Comparison of ENCODE assay signal across 22 cellular contexts in genomic region chrX:108307408-108308085, GRCh38.
DNase-seq lines count a peak whose midpoint lies in the region; ATAC-seq and TF ChIP-seq lines count a peak whose summit lies in the region.
"Had no signal": no experiment of that assay in that cellular context is flagged by ENCODE, and none has a peak within 500 bp of the region (broad histone marks: within the 10 kb centered on the region; RNA-seq: fewer than 3 reads in every experiment).

No MANE protein-coding gene starts in this region.

- H3K4me1 ChIP-seq in heart left ventricle (peaks cover 0 to 8% (median 0%) of the 10 kb centered on the region in 12 donors), mesodermal cell (ENCODE audit: control insufficient read depth, insufficient read depth, low read length, poor library complexity, severe bottlenecking) (peaks cover 35% of the 10 kb centered on the region), upper lobe of right lung (no peaks in the 10 kb centered on the region), GM23338 (ENCODE audit: insufficient read depth) (no peaks in the 10 kb centered on the region)

- intact Hi-C loops in Right ventricle myocardium superior (cut with DNase I), result no loop called here
- intact Hi-C loops in cardiac septum (cut with DNase I), result loop anchor here (10.0 kb wide), 1 partner anchor 127 kb away; the partner anchor contains the start of genes COL4A5 and COL4A6
- intact Hi-C loops in heart left ventricle (cut with DNase I), result loop anchor here in 5 of 10 donors (5.0 to 10.0 kb wide), 4 partner anchors 75 to 227 kb away; no protein-coding TSS in a partner anchor
- intact Hi-C loops in upper lobe of right lung (cut with DNase I), result no loop called here

- no peak overlapping the region for H3K27ac Mint-ChIP-seq in activated T-cell treated with anti-CD3 and anti-CD28 coated beads, Interleukin-2, amount 50 U/mL, for 24 hours
- no peak overlapping the region for H3K27ac Mint-ChIP-seq in GM23338
- H3K27ac Mint-ChIP-seq: immature natural killer cell; natural killer cell treated with Interleukin-12 subunit alpha and Interleukin-12 subunit beta and Interleukin-15 and Interleukin-18, amount 100 ng/mL, for 72 hours had no signal

- TF ChIP-seq POLR2A in heart left ventricle (IDR thresholded peaks at IDR 0.05), result no peak

- TF ChIP-seq CTCF in heart left ventricle (IDR thresholded peaks at IDR 0.05) (peak in 3 of 12 donors; percentile 10 to 24 (median 12)), upper lobe of right lung (IDR thresholded peaks at IDR 0.05) (no peak), GM23338 (conservative IDR thresholded peaks at IDR 0.05; ENCODE audit: low read depth in 2 of 2) (peak in 1 of 2 experiments; percentile 15; a peak in 1 of 4 replicates)

- no peak overlapping the region for H3K4me3 ChIP-seq in heart left ventricle
- H3K4me3 ChIP-seq in mesodermal cell (ENCODE audit: extremely low read depth, insufficient read depth, low read length, poor library complexity, severe bottlenecking), result no peak overlapping the region
- H3K4me3 ChIP-seq in upper lobe of right lung, result no peak overlapping the region
- H3K4me3 ChIP-seq in GM23338, result no peak overlapping the region
- H3K4me3 ChIP-seq: esophagus squamous epithelium had no signal

- H3K36me3 ChIP-seq in heart left ventricle (no peaks in the 10 kb centered on the region), mesodermal cell (ENCODE audit: control insufficient read depth, insufficient read depth, low read length) (no peaks in the 10 kb centered on the region), upper lobe of right lung (no peaks in the 10 kb centered on the region), GM23338 (ENCODE audit: insufficient read depth) (no peaks in the 10 kb centered on the region)
- H3K36me3 ChIP-seq: esophagus squamous epithelium had no signal

- no peaks in the 10 kb centered on the region for H3K9me2 ChIP-seq in GM23338 (ENCODE audit: insufficient read depth)

- no peak overlapping the region for H3K4me2 ChIP-seq in GM23338

- H4K20me1 ChIP-seq in GM23338 (replicated peaks; ENCODE audit: insufficient read depth), result no peaks in the 10 kb centered on the region

- H3K27me3 ChIP-seq in heart left ventricle, result peaks cover 0 to 15% (median 0%) of the 10 kb centered on the region in 9 donors
- H3K27me3 ChIP-seq in upper lobe of right lung, result no peaks in the 10 kb centered on the region
- H3K27me3 ChIP-seq in GM23338 (ENCODE audit: insufficient read depth), result no peaks in the 10 kb centered on the region
- H3K27me3 ChIP-seq: esophagus squamous epithelium had no signal

- peaks cover 38% of the 10 kb centered on the region for H3K27me3 Mint-ChIP-seq in activated T-cell treated with anti-CD3 and anti-CD28 coated beads, Interleukin-2, amount 50 U/mL, for 24 hours
- no peaks in the 10 kb centered on the region for H3K27me3 Mint-ChIP-seq in GM23338 (ENCODE audit: insufficient read depth, low read depth, poor library complexity)

- H3K36me3 Mint-ChIP-seq in activated T-cell treated with anti-CD3 and anti-CD28 coated beads, Interleukin-2, amount 50 U/mL, for 24 hours (ENCODE audit: low read depth), result no peaks in the 10 kb centered on the region
- no peaks in the 10 kb centered on the region for H3K36me3 Mint-ChIP-seq in GM23338 (ENCODE audit: low read depth)
- H3K36me3 Mint-ChIP-seq: immature natural killer cell; natural killer cell treated with Interleukin-12 subunit alpha and Interleukin-12 subunit beta and Interleukin-15 and Interleukin-18, amount 100 ng/mL, for 72 hours had no signal

- H3F3A ChIP-seq in GM23338 (replicated peaks; ENCODE audit: low read depth), result no peaks in the 10 kb centered on the region

- H3K4me1 Mint-ChIP-seq in activated T-cell treated with anti-CD3 and anti-CD28 coated beads, Interleukin-2, amount 50 U/mL, for 24 hours (ENCODE audit: low read depth), result no peaks in the 10 kb centered on the region
- no peaks in the 10 kb centered on the region; the same call in 2 of the 3 replicates for H3K4me1 Mint-ChIP-seq in GM23338
- H3K4me1 Mint-ChIP-seq: immature natural killer cell had no signal

- ATAC-seq in Right ventricle myocardium superior (ENCODE audit: poor library complexity) (peak; percentile 93), heart left ventricle (peak; percentile 85 to 97 (median 93)), upper lobe of right lung (peak; percentile 98), GM23338 (no peak)
- ATAC-seq: natural killer cell treated with Interleukin-12 subunit alpha and Interleukin-12 subunit beta and Interleukin-15 and Interleukin-18, amount 100 ng/mL, for 72 hours had no signal

- no peak overlapping the region for H3K4me3 Mint-ChIP-seq in activated T-cell treated with anti-CD3 and anti-CD28 coated beads, Interleukin-2, amount 50 U/mL, for 24 hours
- H3K4me3 Mint-ChIP-seq in GM23338, result no peak overlapping the region
- H3K4me3 Mint-ChIP-seq: immature natural killer cell; natural killer cell treated with Interleukin-12 subunit alpha and Interleukin-12 subunit beta and Interleukin-15 and Interleukin-18, amount 100 ng/mL, for 72 hours had no signal

- H3K27ac ChIP-seq in heart left ventricle, result peak overlapping the region in 5 of 12 donors; percentile 30 to 58 (median 43)
- peak overlapping the region; percentile 96 for H3K27ac ChIP-seq in mesodermal cell (ENCODE audit: low read depth, low read length, severe bottlenecking)
- H3K27ac ChIP-seq in upper lobe of right lung, result no peak overlapping the region
- H3K27ac ChIP-seq in GM23338 (ENCODE audit: low read depth), result no peak overlapping the region
- H3K27ac ChIP-seq: HL-60 had no signal

- no peak overlapping the region for H2AFZ ChIP-seq in GM23338

- no peaks in the 10 kb centered on the region for H3K9me3 Mint-ChIP-seq in activated T-cell treated with anti-CD3 and anti-CD28 coated beads, Interleukin-2, amount 50 U/mL, for 24 hours
- H3K9me3 Mint-ChIP-seq in GM23338, result no peaks in the 10 kb centered on the region
- H3K9me3 Mint-ChIP-seq: immature natural killer cell; natural killer cell treated with Interleukin-12 subunit alpha and Interleukin-12 subunit beta and Interleukin-15 and Interleukin-18, amount 100 ng/mL, for 72 hours had no signal

- no peaks in the 10 kb centered on the region for H3K79me2 ChIP-seq in GM23338 (replicated peaks; ENCODE audit: insufficient read depth)

- DNase-seq in Right ventricle myocardium superior (peak; percentile 52), cardiac septum (ENCODE audit: low spot score) (no peak), heart left ventricle (peak; percentile 11 to 71 (median 37)), upper lobe of right lung (peak; percentile 68), NCI-H524 (lab: John Stamatoyannopoulos, UW) (no peak), GM23338 (ENCODE audit: low spot score) (no peak)
- DNase-seq in activated T-cell treated with anti-CD3 and anti-CD28 coated beads, Interleukin-2, amount 50 U/mL, for 24 hours, result no peak
- DNase-seq: activated gamma-delta T cell treated with Interleukin-2 at 50 U/mL for 16 hours; amygdala; cerebellar nuclear complex; effector memory CD4-positive, alpha-beta T cell; esophagus squamous epithelium; immature natural killer cell; NCI-H187; NCI-H510A; SHP77 treated with DMSO at 0.1 percent for 48 hours; small intestine; stimulated activated CD4-positive, alpha-beta T cell treated with anti-CD3 and anti-CD28 coated beads, Interleukin-4, amount 100 ng/mL, for 4 hours; T-helper 1 cell had no signal

- no peaks in the 10 kb centered on the region for H3K9me3 ChIP-seq in heart left ventricle
- no peaks in the 10 kb centered on the region for H3K9me3 ChIP-seq in mesodermal cell (ENCODE audit: control insufficient read depth, low read length)
- no peaks in the 10 kb centered on the region for H3K9me3 ChIP-seq in upper lobe of right lung
- H3K9me3 ChIP-seq: esophagus squamous epithelium had no signal

- WGBS in heart left ventricle, 4 donors, result 26 to 50% (median 50%) methylated on average over 4 of the region's 4 CpGs
- WGBS in mesodermal cell (ENCODE audit: insufficient coverage in 2 of 2), 2 experiments, result 70% methylated on average over 3 of the region's 4 CpGs; no CpG with 5 or more reads in 1 of the 2 experiments

TF ChIP-seq in GM23338, 12 proteins besides CTCF, POLR2A, EP300 and RAD21 (continues in another document):
- TF ChIP-seq ZNF331 (CRISPR knock-in tag; IDR thresholded peaks at IDR 0.05; ENCODE audit: low read depth) (no peak), REST (IDR thresholded peaks at IDR 0.05; ENCODE audit: unreplicated experiment) (no peak), EZH2phosphoT487 (IDR thresholded peaks at IDR 0.05; ENCODE audit: unreplicated experiment) (no peak), ETS1 (IDR thresholded peaks at IDR 0.05) (no peak), EZH2 (IDR thresholded peaks at IDR 0.05; ENCODE audit: low read depth, unreplicated experiment) (no peak)

Comparison
In these comparisons a context has a peak if more than half of its experiments do, and no peak if none do; other contexts are left out.
1. DNase-seq: peak in Right ventricle myocardium superior (single experiment), heart left ventricle (5 of 5) and upper lobe of right lung (single experiment); none in cardiac septum (single experiment), activated T-cell treated with anti-CD3 and anti-CD28 coated beads, Interleukin-2, amount 50 U/mL, for 24 hours (single experiment), NCI-H524 (0 of 2) and GM23338 (single experiment).